Comparison of ENCODE assay signal across 8 cellular contexts in genomic region chr11:60775420-60775961, GRCh38. TPM values are rescaled to one million over a fixed set of nuclear protein-coding genes. Genes with fewer than 3 reads are reported as not detected.
A peak's percentile ranks its signal among the peaks of the same experiment; 100 is the strongest.
DNase-seq lines count a peak whose midpoint lies in the region; ATAC-seq, FAIRE-seq and TF ChIP-seq lines count a peak whose summit lies in the region.

No MANE protein-coding gene starts in this region.

- H3K4me3 ChIP-seq in GM23338 (no peak overlapping the region), Loucy (ENCODE audit: low read length, poor library complexity, severe bottlenecking) (no peak overlapping the region), pancreas (no peak overlapping the region), transverse colon (no peak overlapping the region)

- H3K9me3 ChIP-seq in Loucy (ENCODE audit: insufficient read depth, low read depth, low read length) (no peaks in the 10 kb centered on the region), pancreas (no peaks in the 10 kb centered on the region), transverse colon (no peaks in the 10 kb centered on the region)

- no peaks in the 10 kb centered on the region; the same call in 1 of the 3 replicates for H3K9me3 Mint-ChIP-seq in GM23338
- H3K9me3 Mint-ChIP-seq in activated T-helper 17 cell treated with anti-CD3 and anti-CD28 coated beads, Interleukin-2, amount 50 U/mL, for 72 hours = no peaks in the 10 kb centered on the region

- TF ChIP-seq EP300 in transverse colon (IDR thresholded peaks at IDR 0.05; ENCODE audit: low read depth) = no peak

- H3K4me3 Mint-ChIP-seq in GM23338 = no peak overlapping the region
- no peak overlapping the region for H3K4me3 Mint-ChIP-seq in activated T-helper 17 cell treated with anti-CD3 and anti-CD28 coated beads, Interleukin-2, amount 50 U/mL, for 72 hours

- H3K27ac ChIP-seq in GM23338 (ENCODE audit: low read depth) = no peak overlapping the region
- no peak overlapping the region for H3K27ac ChIP-seq in foreskin keratinocyte
- H3K27ac ChIP-seq in pancreas = no peak overlapping the region
- no peak overlapping the region for H3K27ac ChIP-seq in transverse colon

- TF ChIP-seq CTCF in GM23338 (conservative IDR thresholded peaks at IDR 0.05; ENCODE audit: low read depth in 2 of 2) (peak; percentile 84 to 86), Loucy (conservative IDR thresholded peaks at IDR 0.05; ENCODE audit: low read length) (peak; percentile 96), foreskin keratinocyte (conservative IDR thresholded peaks at IDR 0.05) (peak; percentile 95), pancreas (IDR thresholded peaks at IDR 0.05) (peak; percentile 83 to 93 (median 90)), transverse colon (IDR thresholded peaks at IDR 0.05) (peak; percentile 90 to 93 (median 92))

- H3K4me1 ChIP-seq in GM23338 (ENCODE audit: insufficient read depth) = no peaks in the 10 kb centered on the region
- peaks cover 5% of the 10 kb centered on the region for H3K4me1 ChIP-seq in Loucy (ENCODE audit: insufficient read depth, low read length, poor library complexity, severe bottlenecking)
- no peaks in the 10 kb centered on the region for H3K4me1 ChIP-seq in foreskin keratinocyte
- peaks cover 0 to 3% (median 0%) of the 10 kb centered on the region in 3 donors for H3K4me1 ChIP-seq in pancreas
- H3K4me1 ChIP-seq in transverse colon = peaks cover 0 to 7% (median 0%) of the 10 kb centered on the region in 4 donors

- H3K9ac ChIP-seq in Loucy (ENCODE audit: low read depth, low read length, poor library complexity, severe bottlenecking) = peak overlapping the region; percentile 35

- H3K27me3 ChIP-seq in GM23338 (ENCODE audit: insufficient read depth) (no peaks in the 10 kb centered on the region), Loucy (ENCODE audit: insufficient read depth, low read length, poor library complexity, severe bottlenecking) (no peaks in the 10 kb centered on the region), foreskin keratinocyte (no peaks in the 10 kb centered on the region), pancreas (no peaks in the 10 kb centered on the region), transverse colon (no peaks in the 10 kb centered on the region)

- no peak overlapping the region for H3K4me2 ChIP-seq in GM23338
- no peak overlapping the region for H3K4me2 ChIP-seq in Loucy (ENCODE audit: low read depth, low read length, poor library complexity, severe bottlenecking)

- H2AFZ ChIP-seq in GM23338 (peak overlapping the region; percentile 78; the same call in 1 of the 2 replicates), Loucy (ENCODE audit: low read length) (peak overlapping the region; percentile 63)

- intact Hi-C loops in pancreas (cut with DNase I) = no loop called here
- intact Hi-C loops in transverse colon (cut with DNase I; ENCODE audit: low total_unique reads) = no loop called here

- peaks cover 7% of the 10 kb centered on the region for H3K27me3 Mint-ChIP-seq in GM23338 (ENCODE audit: insufficient read depth, low read depth, poor library complexity)
- peaks cover 4% of the 10 kb centered on the region for H3K27me3 Mint-ChIP-seq in activated T-helper 17 cell treated with anti-CD3 and anti-CD28 coated beads, Interleukin-2, amount 50 U/mL, for 72 hours

- no peaks in the 10 kb centered on the region for H4K20me1 ChIP-seq in GM23338 (replicated peaks; ENCODE audit: insufficient read depth)
- H4K20me1 ChIP-seq in Loucy (ENCODE audit: insufficient read depth, low read length, poor library complexity, severe bottlenecking) = no peaks in the 10 kb centered on the region

- H3K79me2 ChIP-seq in GM23338 (replicated peaks; ENCODE audit: insufficient read depth) = no peaks in the 10 kb centered on the region
- no peaks in the 10 kb centered on the region for H3K79me2 ChIP-seq in Loucy (ENCODE audit: insufficient read depth, low read length)

- no peaks in the 10 kb centered on the region for H3F3A ChIP-seq in GM23338 (replicated peaks; ENCODE audit: low read depth)
- no peaks in the 10 kb centered on the region for H3F3A ChIP-seq in Loucy (ENCODE audit: low read depth)

- TF ChIP-seq POLR2A in transverse colon (IDR thresholded peaks at IDR 0.05) = no peak

- ATAC-seq in GM23338 = peak; percentile 98
- peak; percentile 82 for ATAC-seq in activated T-helper 17 cell treated with anti-CD3 and anti-CD28 coated beads, Interleukin-2, amount 50 U/mL, for 72 hours (replicated peaks)
- peak; percentile 80 for ATAC-seq in foreskin keratinocyte
- peak; percentile 92 to 99 (median 96) for ATAC-seq in pancreas

- no peaks in the 10 kb centered on the region for H3K36me3 Mint-ChIP-seq in GM23338 (ENCODE audit: low read depth)
- H3K36me3 Mint-ChIP-seq in activated T-helper 17 cell treated with anti-CD3 and anti-CD28 coated beads, Interleukin-2, amount 50 U/mL, for 72 hours (ENCODE audit: low read depth) = no peaks in the 10 kb centered on the region

- peak; percentile 90 for DNase-seq in EL
- DNase-seq in GM23338 (ENCODE audit: low spot score) = peak; percentile 92
- DNase-seq in RPMI8226 = peak; percentile 92
- peak; percentile 21 to 62 for DNase-seq in foreskin keratinocyte
- peak; percentile 71 to 92 (median 83) for DNase-seq in pancreas
- peak; percentile 91 for DNase-seq in transverse colon

- H3K9me2 ChIP-seq in GM23338 (ENCODE audit: insufficient read depth) (0 out of 2 replicates have a peak, but pooled peaks cover 4% of the 10 kb centered on the region), Loucy (replicated peaks; ENCODE audit: low read depth, low read length) (no peaks in the 10 kb centered on the region)

- H3K36me3 ChIP-seq in GM23338 (ENCODE audit: insufficient read depth) (no peaks in the 10 kb centered on the region), Loucy (ENCODE audit: insufficient read depth, low read length) (no peaks in the 10 kb centered on the region), pancreas (no peaks in the 10 kb centered on the region), transverse colon (no peaks in the 10 kb centered on the region)

- peak; percentile 66 for FAIRE-seq in pancreas (lab: Jason Lieb, UNC)

- peaks cover 9% of the 10 kb centered on the region; the same call in 2 of the 3 replicates for H3K4me1 Mint-ChIP-seq in GM23338
- H3K4me1 Mint-ChIP-seq in activated T-helper 17 cell treated with anti-CD3 and anti-CD28 coated beads, Interleukin-2, amount 50 U/mL, for 72 hours = peaks cover 5% of the 10 kb centered on the region

- WGBS in pancreas, 2 donors = 15% methylated on average over 15 of the region's 15 CpGs
- WGBS in transverse colon (ENCODE audit: low coverage in 1 of 2), 2 donors = 0 to 15% methylated on average over 6 to 15 of the region's 15 CpGs

- no peak overlapping the region; the same call in 1 of the 2 replicates for H3K27ac Mint-ChIP-seq in GM23338
- H3K27ac Mint-ChIP-seq in activated T-helper 17 cell treated with anti-CD3 and anti-CD28 coated beads, Interleukin-2, amount 50 U/mL, for 72 hours = no peak overlapping the region

- in situ Hi-C loops in transverse colon (cut with MboI; ENCODE audit: low pct_ligation_motif_present in 1 of 4, low pct_unique_long_range_greater_than_20kb in 1 of 4, low sequenced_read_pairs in 3 of 4) = no loop called here

TF ChIP-seq in GM23338, 12 proteins besides CTCF, POLR2A, EP300 and RAD21 (continues in another document):
- TF ChIP-seq POLR2AphosphoS5 (IDR thresholded peaks at IDR 0.05; ENCODE audit: low read depth) = no peak

RNA-seq across cellular contexts. Expression of gene MS4A10, which starts 9.6 kb away (rescaled TPM):
- not detected in 2 replicates for total RNA-seq in GM23338 (2014; rRNA removed; shearing (Covaris generic))
- polyA plus RNA-seq in GM23338 (2016; fragmentation: Nextera tagmentation; extraction: Ambion mirVana) = not detected in 2 replicates
- total RNA-seq in activated T-helper 17 cell treated with anti-CD3 and anti-CD28 coated beads, Interleukin-2, amount 50 U/mL, for 72 hours = not detected
- total RNA-seq in foreskin keratinocyte = not detected in 2 replicates
- not detected in 2 replicates for polyA plus RNA-seq in foreskin keratinocyte
- not detected for total RNA-seq in pancreas
- not detected for polyA plus RNA-seq in pancreas
- 1 to 10 TPM in 2 of 4 donors, not detected in 2; 1.3 to 2.2 TPM for total RNA-seq in transverse colon

RNA-seq across cellular contexts. Expression of gene MS4A15, which starts 18.8 kb away (rescaled TPM):
- not detected in 2 replicates for total RNA-seq in GM23338 (2014; rRNA removed; shearing (Covaris generic))
- 0.14 and 0.44 TPM in 2 replicates for polyA plus RNA-seq in GM23338 (2016; fragmentation: Nextera tagmentation; extraction: Ambion mirVana)
- total RNA-seq in activated T-helper 17 cell treated with anti-CD3 and anti-CD28 coated beads, Interleukin-2, amount 50 U/mL, for 72 hours = not detected
- not detected in 2 replicates for total RNA-seq in foreskin keratinocyte
- not detected in 2 replicates for polyA plus RNA-seq in foreskin keratinocyte
- under 1 TPM in 1 of 6 donors, not detected in 5; 0.09 TPM for total RNA-seq in pancreas
- polyA plus RNA-seq in pancreas = not detected
- not detected for total RNA-seq in transverse colon

RNA-seq across cellular contexts. Expression of gene MS4A18, which starts 51.0 kb away (rescaled TPM):
- not detected in 2 replicates for total RNA-seq in GM23338 (2014; rRNA removed; shearing (Covaris generic))
- polyA plus RNA-seq in GM23338 (2016; fragmentation: Nextera tagmentation; extraction: Ambion mirVana) = not detected in 2 replicates
- total RNA-seq in activated T-helper 17 cell treated with anti-CD3 and anti-CD28 coated beads, Interleukin-2, amount 50 U/mL, for 72 hours = not detected
- not detected in 2 replicates for total RNA-seq in foreskin keratinocyte
- not detected in 2 replicates for polyA plus RNA-seq in foreskin keratinocyte
- not detected for total RNA-seq in pancreas
- polyA plus RNA-seq in pancreas = not detected
- not detected for total RNA-seq in transverse colon

Comparison
In these comparisons a context has a peak if more than half of its experiments do, and no peak if none do; other contexts are left out.
1. DNase-seq: peak in every context shown above with its lines; median percentile 92 in GM23338; 92 in RPMI8226; 91 in transverse colon; 90 in EL; 83 in pancreas; 42 in foreskin keratinocyte.